Comparison of ENCODE assay signal across 1 cellular context in the genomic region with DNA sequence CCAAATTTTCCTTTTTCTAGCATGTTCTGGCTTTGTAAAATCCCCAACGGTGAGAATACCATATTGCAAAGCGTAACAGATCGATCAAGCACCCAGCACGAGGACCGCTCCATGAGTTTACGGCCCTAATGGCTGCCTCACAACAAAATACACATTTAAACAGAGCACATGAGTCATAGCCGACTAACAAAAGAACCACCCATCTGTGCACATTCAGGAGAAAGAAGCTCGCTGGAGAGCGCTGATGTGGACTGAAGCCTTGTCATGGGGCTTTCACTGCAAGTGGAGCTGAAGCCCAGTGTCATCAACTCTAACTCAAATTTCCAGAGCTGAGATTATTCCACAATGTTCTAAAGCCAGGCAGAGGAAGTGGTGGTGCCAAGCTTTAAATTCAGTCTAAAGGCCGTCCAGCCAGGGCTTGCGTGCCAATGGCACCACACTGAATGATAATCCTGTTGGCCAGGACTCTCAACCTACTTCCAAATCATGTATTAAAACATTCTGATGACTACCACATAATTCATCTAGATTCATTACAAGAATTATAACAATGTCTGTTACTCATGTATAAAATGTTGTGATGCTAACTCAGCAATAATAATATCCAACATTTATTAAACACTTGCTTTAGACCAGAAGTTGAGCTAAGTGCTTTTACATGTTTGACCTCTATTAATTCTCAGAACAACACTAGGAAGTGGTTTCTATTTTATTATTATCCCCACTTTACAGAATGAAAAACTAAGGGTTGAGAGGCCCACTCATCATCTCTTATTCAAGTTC.
TF ChIP-seq lines count a peak whose summit lies in the region.

No MANE protein-coding gene starts in this region.

TF ChIP-seq in H1, 55 proteins besides CTCF, POLR2A, EP300 and RAD21:
- TF ChIP-seq SAP30 (IDR thresholded peaks at IDR 0.05; ENCODE audit: insufficient read depth, insufficient replicate concordance, low read length) (no peak), RNF2 (IDR thresholded peaks at IDR 0.05; ENCODE audit: borderline replicate concordance, low read depth, low read length, missing control alignments, poor library complexity, severe bottlenecking) (no peak), HDAC2 (IDR thresholded peaks at IDR 0.05; ENCODE audit: borderline replicate concordance in 1 of 2, low read depth in 2 of 2, low read length in 2 of 2) (no peak), FOSL1 (IDR thresholded peaks at IDR 0.05; ENCODE audit: insufficient read depth, low read depth, low read length) (no peak), CEBPB (IDR thresholded peaks at IDR 0.05; ENCODE audit: low read depth, low read length) (no peak), MAFK (IDR thresholded peaks at IDR 0.05; ENCODE audit: low read depth, low read length) (no peak), SRF (IDR thresholded peaks at IDR 0.05; ENCODE audit: low read depth, low read length) (no peak), BCL11A (IDR thresholded peaks at IDR 0.05; ENCODE audit: low read depth in 2 of 2, low read length in 2 of 2) (no peak), NANOG (IDR thresholded peaks at IDR 0.05; ENCODE audit: insufficient read depth, low read depth, low read length, poor library complexity, severe bottlenecking) (no peak), CHD7 (IDR thresholded peaks at IDR 0.05; ENCODE audit: insufficient replicate concordance, low read length) (no peak), ZNF274 (IDR thresholded peaks at IDR 0.05; ENCODE audit: borderline replicate concordance, extremely low read depth, low read length) (no peak), JUN (IDR thresholded peaks at IDR 0.05; ENCODE audit: low read depth, low read length) (no peak), GABPA (IDR thresholded peaks at IDR 0.05; ENCODE audit: borderline replicate concordance, insufficient read depth, low read length) (no peak), BRCA1 (IDR thresholded peaks at IDR 0.05; ENCODE audit: low read depth, low read length) (no peak), YY1 (IDR thresholded peaks at IDR 0.05; ENCODE audit: low read depth, low read length) (no peak)
- TF ChIP-seq, protein P1, sequence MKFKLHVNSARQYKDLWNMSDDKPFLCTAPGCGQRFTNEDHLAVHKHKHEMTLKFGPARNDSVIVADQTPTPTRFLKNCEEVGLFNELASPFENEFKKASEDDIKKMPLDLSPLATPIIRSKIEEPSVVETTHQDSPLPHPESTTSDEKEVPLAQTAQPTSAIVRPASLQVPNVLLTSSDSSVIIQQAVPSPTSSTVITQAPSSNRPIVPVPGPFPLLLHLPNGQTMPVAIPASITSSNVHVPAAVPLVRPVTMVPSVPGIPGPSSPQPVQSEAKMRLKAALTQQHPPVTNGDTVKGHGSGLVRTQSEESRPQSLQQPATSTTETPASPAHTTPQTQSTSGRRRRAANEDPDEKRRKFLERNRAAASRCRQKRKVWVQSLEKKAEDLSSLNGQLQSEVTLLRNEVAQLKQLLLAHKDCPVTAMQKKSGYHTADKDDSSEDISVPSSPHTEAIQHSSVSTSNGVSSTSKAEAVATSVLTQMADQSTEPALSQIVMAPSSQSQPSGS (IDR thresholded peaks at IDR 0.05; ENCODE audit: low read length) = no peak
